ENCODE assay signal across 13 cellular contexts in the genomic region with DNA sequence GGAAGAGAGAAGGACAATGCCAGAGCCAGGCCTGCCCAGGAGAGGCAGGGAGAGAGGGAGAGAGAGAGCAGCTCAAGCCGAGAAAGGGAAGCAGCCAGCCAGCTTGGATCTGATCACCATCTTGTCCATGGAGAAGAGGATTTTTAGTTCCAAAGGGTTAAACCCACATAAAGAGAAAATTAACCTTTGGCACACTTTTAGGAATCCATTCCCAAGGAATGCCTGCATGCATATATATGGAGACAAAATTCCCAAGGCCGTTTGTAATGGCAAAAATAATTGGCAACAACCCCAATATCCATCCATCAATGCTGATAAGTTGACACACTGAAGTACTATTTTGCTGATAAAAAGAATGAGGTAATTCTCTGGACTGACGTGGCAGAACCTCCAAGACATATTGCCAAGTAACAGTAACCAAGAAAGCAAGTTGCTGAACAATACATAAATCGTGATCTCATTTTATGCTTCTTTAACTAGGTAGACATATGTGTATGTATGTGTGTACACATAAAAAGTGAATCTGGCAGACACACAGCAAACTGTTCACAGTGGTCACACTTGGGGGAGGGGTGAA. TPM values are rescaled to one million over a fixed set of nuclear protein-coding genes. Genes with fewer than 3 reads are reported as not detected.
DNase-seq lines count a peak whose midpoint lies in the region; ATAC-seq and TF ChIP-seq lines count a peak whose summit lies in the region.
"Had no signal": no experiment of that assay in that cellular context is flagged by ENCODE, and none has a peak within 500 bp of the region (broad histone marks: within the 10 kb centered on the region; RNA-seq: fewer than 3 reads in every experiment).

No MANE protein-coding gene starts in this region.

- H3K4me3 Mint-ChIP-seq in chondrocyte (ENCODE audit: unreplicated experiment) (no peak overlapping the region), nephron (peak overlapping the region; percentile 30 to 71 (median 38))
- H3K4me3 Mint-ChIP-seq in activated CD4-positive, alpha-beta T cell treated with anti-CD3 and anti-CD28 coated beads, Interleukin-2, amount 10 ng/mL, durations not matched to agents 7 days and 5 days = no peak overlapping the region
- H3K4me3 Mint-ChIP-seq: central memory CD8-positive, alpha-beta T cell had no signal

- H3K36me3 Mint-ChIP-seq in chondrocyte (ENCODE audit: low read depth) (peaks cover 2% of the 10 kb centered on the region), nephron (ENCODE audit: low read depth) (no peaks in the 10 kb centered on the region)
- H3K36me3 Mint-ChIP-seq in activated CD4-positive, alpha-beta T cell treated with anti-CD3 and anti-CD28 coated beads, Interleukin-2, amount 10 ng/mL, durations not matched to agents 7 days and 5 days (ENCODE audit: low read depth) = no peaks in the 10 kb centered on the region

- H3K27me3 ChIP-seq in MG63 = no peaks in the 10 kb centered on the region; the same call in 1 of the 2 replicates

- no peak for TF ChIP-seq CTCF in chondrocyte (IDR thresholded peaks at IDR 0.05)
- no peak for TF ChIP-seq CTCF in nephron (IDR thresholded peaks at IDR 0.05; ENCODE audit: unreplicated experiment in 3 of 3)
- no peak for TF ChIP-seq CTCF in lower leg skin (IDR thresholded peaks at IDR 0.05)

- H3K36me3 ChIP-seq in MG63 = no peaks in the 10 kb centered on the region

- H3K9me3 Mint-ChIP-seq in chondrocyte (ENCODE audit: low read depth) (no peaks in the 10 kb centered on the region), nephron (no peaks in the 10 kb centered on the region)
- H3K9me3 Mint-ChIP-seq in activated CD4-positive, alpha-beta T cell treated with anti-CD3 and anti-CD28 coated beads, Interleukin-2, amount 10 ng/mL, durations not matched to agents 7 days and 5 days = no peaks in the 10 kb centered on the region
- H3K9me3 Mint-ChIP-seq: central memory CD8-positive, alpha-beta T cell had no signal

- H3K27ac Mint-ChIP-seq in chondrocyte (ENCODE audit: unreplicated experiment) (peak overlapping the region; percentile 83), nephron (peak overlapping the region; percentile 86 to 98 (median 97))
- no peak overlapping the region for H3K27ac Mint-ChIP-seq in activated CD4-positive, alpha-beta T cell treated with anti-CD3 and anti-CD28 coated beads, Interleukin-2, amount 10 ng/mL, durations not matched to agents 7 days and 5 days

- no peak for ATAC-seq in HG02610 (IDR thresholded peaks at IDR 0.05; ENCODE audit: unreplicated experiment)
- no peak for ATAC-seq in GM18907 (IDR thresholded peaks at IDR 0.05; ENCODE audit: unreplicated experiment)

- H3K4me3 ChIP-seq in MG63 (no peak overlapping the region), lower leg skin (ENCODE audit: low read depth, poor library complexity, severe bottlenecking) (no peak overlapping the region)

- WGBS in lower leg skin, 2 donors = 30 to 39% methylated on average over 4 of the region's 4 CpGs

- POLR2A ChIA-PET in activated CD4-positive, alpha-beta T cell treated with anti-CD3 and anti-CD28 coated beads, Interleukin-2, amount 10 ng/mL, durations not matched to agents 7 days and 5 days (lab: Charles Lee) = no interaction called here

- H3K4me1 Mint-ChIP-seq in chondrocyte (ENCODE audit: low read depth) (peaks cover 34% of the 10 kb centered on the region), nephron (peaks cover 90% of the 10 kb centered on the region)
- peaks cover 4% of the 10 kb centered on the region for H3K4me1 Mint-ChIP-seq in activated CD4-positive, alpha-beta T cell treated with anti-CD3 and anti-CD28 coated beads, Interleukin-2, amount 10 ng/mL, durations not matched to agents 7 days and 5 days
- H3K4me1 Mint-ChIP-seq: central memory CD8-positive, alpha-beta T cell had no signal

- DNase-seq in AG20443 (ENCODE audit: low spot score) (peak; percentile 62), MG63 (peak; percentile 58), chondrocyte (ENCODE audit: low spot score) (no peak), lower leg skin (ENCODE audit: low spot score in 2 of 2) (no peak)
- no peak for DNase-seq in activated CD4-positive, alpha-beta T cell treated with anti-CD3 and anti-CD28 coated beads, Interleukin-2, amount 10 ng/mL, durations not matched to agents 7 days and 5 days
- DNase-seq: C1 segment of cervical spinal cord, H7, Kasumi-1 had no signal

- intact Hi-C loops in lower leg skin (cut with DNase I; ENCODE audit: low total_unique reads) = no loop called here

- no peaks in the 10 kb centered on the region; the same call in 1 of the 2 replicates for H3K9me3 ChIP-seq in MG63

- no peak for TF ChIP-seq POLR2A in lower leg skin (IDR thresholded peaks at IDR 0.05)

- CTCF ChIA-PET in activated CD4-positive, alpha-beta T cell treated with anti-CD3 and anti-CD28 coated beads, Interleukin-2, amount 10 ng/mL, durations not matched to agents 7 days and 5 days (lab: Charles Lee) = no interaction called here

- H3K27me3 Mint-ChIP-seq in chondrocyte (ENCODE audit: low read depth) (peaks cover 2% of the 10 kb centered on the region), nephron (ENCODE audit: low read depth) (peaks cover 6% of the 10 kb centered on the region)
- peaks cover 21% of the 10 kb centered on the region for H3K27me3 Mint-ChIP-seq in activated CD4-positive, alpha-beta T cell treated with anti-CD3 and anti-CD28 coated beads, Interleukin-2, amount 10 ng/mL, durations not matched to agents 7 days and 5 days

RNA-seq across cellular contexts. Expression of a gene that starts 7.5 kb away (rescaled TPM):
- 1.4 and 1.9 TPM in 2 replicates for total RNA-seq in MG63 (2014; rRNA removed; shearing (Covaris generic); ENCODE audit: low replicate concordance)
- total RNA-seq in chondrocyte (4.9 to 12.7 TPM (median 5.4 TPM) in 3 replicates), lower leg skin (under 1 TPM in 1 of 4 donors, not detected in 3; 0.52 TPM)
- total RNA-seq in activated CD4-positive, alpha-beta T cell treated with anti-CD3 and anti-CD28 coated beads, Interleukin-2, amount 10 ng/mL, durations not matched to agents 7 days and 5 days = not detected

RNA-seq across cellular contexts. Expression of a gene that starts 26.0 kb away (rescaled TPM):
- total RNA-seq in MG63 (2014; rRNA removed; shearing (Covaris generic); ENCODE audit: low replicate concordance) = not detected in 2 replicates
- total RNA-seq in chondrocyte = not detected in 3 replicates
- total RNA-seq in lower leg skin = not detected
- total RNA-seq in activated CD4-positive, alpha-beta T cell treated with anti-CD3 and anti-CD28 coated beads, Interleukin-2, amount 10 ng/mL, durations not matched to agents 7 days and 5 days = not detected
- total RNA-seq: liver had no signal

RNA-seq across cellular contexts. Expression of a gene that starts 36.6 kb away (rescaled TPM):
- total RNA-seq in MG63 (2014; rRNA removed; shearing (Covaris generic); ENCODE audit: low replicate concordance) = not detected in 2 replicates
- total RNA-seq in chondrocyte (49.6 to 143 TPM (median 53.3 TPM) in 3 replicates), lower leg skin (10 to 100 TPM; 23.4 to 41.3 (median 26.1) TPM)
- not detected for total RNA-seq in activated CD4-positive, alpha-beta T cell treated with anti-CD3 and anti-CD28 coated beads, Interleukin-2, amount 10 ng/mL, durations not matched to agents 7 days and 5 days

Comparison
In these comparisons a context has a peak if more than half of its experiments do, and no peak if none do; other contexts are left out.
1. DNase-seq: peak in AG20443 (single experiment) and MG63 (single experiment); none in chondrocyte (single experiment), lower leg skin (0 of 2) and activated CD4-positive, alpha-beta T cell treated with anti-CD3 and anti-CD28 coated beads, Interleukin-2, amount 10 ng/mL, durations not matched to agents 7 days and 5 days (single experiment).
2. H3K4me3 Mint-ChIP-seq: peak in nephron (3 of 3); none in chondrocyte (single experiment) and activated CD4-positive, alpha-beta T cell treated with anti-CD3 and anti-CD28 coated beads, Interleukin-2, amount 10 ng/mL, durations not matched to agents 7 days and 5 days (single experiment).
3. RNA of a gene that starts 36.6 kb away (total RNA-seq): 49.6 to 143 TPM in chondrocyte and 23.4 to 41.3 TPM in lower leg skin; not detected in MG63 and not detected in activated CD4-positive, alpha-beta T cell treated with anti-CD3 and anti-CD28 coated beads, Interleukin-2, amount 10 ng/mL, durations not matched to agents 7 days and 5 days; every median in the first group is over 10 times any median in the second.